Comparison of ENCODE assay signal across 9 cellular contexts in the genomic region with DNA sequence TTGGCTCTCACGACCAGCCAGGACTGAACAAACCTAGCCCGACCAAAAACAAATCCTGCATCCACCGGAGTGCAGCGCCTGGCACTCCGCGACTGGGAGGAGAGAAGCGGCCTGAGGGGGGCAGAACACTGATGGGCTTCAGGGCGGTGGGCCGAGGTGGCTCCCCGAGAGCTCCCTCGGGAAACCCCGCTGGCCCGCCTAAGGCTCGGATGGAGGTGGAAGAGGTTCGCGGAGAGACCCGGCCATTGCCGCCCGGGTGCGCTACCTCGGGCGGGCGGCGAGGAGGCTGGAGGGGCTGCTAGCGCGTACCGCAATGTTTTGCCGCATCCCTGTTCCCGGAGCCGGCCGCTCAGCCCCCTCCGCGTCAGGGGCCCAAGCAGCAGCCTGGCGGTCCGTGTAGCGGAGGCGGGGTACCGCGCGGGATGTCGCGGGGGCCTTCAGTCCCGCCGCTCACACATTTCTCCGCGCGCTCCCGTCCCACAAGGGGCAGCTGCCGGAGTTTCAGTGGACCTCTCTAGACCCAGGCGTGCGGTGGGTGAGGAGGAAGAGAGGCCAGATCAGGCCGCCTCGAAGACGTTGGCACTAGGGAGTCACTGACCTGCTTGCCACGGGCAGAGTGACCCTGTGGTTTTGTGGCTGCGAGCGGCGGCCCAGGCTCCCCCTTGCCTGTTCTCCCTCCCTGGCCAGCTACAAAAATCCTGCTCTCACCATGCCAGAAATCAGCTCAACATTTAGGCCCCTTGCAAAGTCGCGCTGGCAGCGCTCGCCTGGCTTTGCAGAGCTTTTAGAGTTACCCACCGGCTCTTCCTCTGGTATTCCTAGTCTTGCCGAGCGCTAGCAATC. TPM values are rescaled to one million over a fixed set of nuclear protein-coding genes. Genes with fewer than 3 reads are reported as not detected.
DNase-seq lines count a peak whose midpoint lies in the region; TF ChIP-seq lines count a peak whose summit lies in the region.
"Had no signal": no experiment of that assay in that cellular context is flagged by ENCODE, and none has a peak within 500 bp of the region (broad histone marks: within the 10 kb centered on the region; RNA-seq: fewer than 3 reads in every experiment).

No MANE protein-coding gene starts in this region.

- H3K27ac ChIP-seq in mesenchymal stem cell (ENCODE audit: low read length, poor library complexity, severe bottlenecking): peak overlapping the region; percentile 44
- no peak overlapping the region for H3K27ac ChIP-seq in subcutaneous abdominal adipose tissue (ENCODE audit: low read depth, low read length)
- no peak overlapping the region for H3K27ac ChIP-seq in GM23248

- no peak overlapping the region for H2BK120ac ChIP-seq in mesenchymal stem cell (ENCODE audit: low read depth, low read length)

- no peak overlapping the region for H3K23ac ChIP-seq in mesenchymal stem cell (ENCODE audit: low read length in 2 of 2)

- H3K4me1 ChIP-seq in mesenchymal stem cell (ENCODE audit: control insufficient read depth, insufficient read depth, low read depth, low read length) (no peaks in the 10 kb centered on the region), subcutaneous abdominal adipose tissue (ENCODE audit: control insufficient read depth in 5 of 5, insufficient read depth in 5 of 5, low read length in 5 of 5) (peaks cover 0 to 22% (median 18%) of the 10 kb centered on the region in 5 donors), GM23248 (ENCODE audit: insufficient read depth) (no peaks in the 10 kb centered on the region)

- DNase-seq in NCI-H1092 (lab: John Stamatoyannopoulos, UW): peak; percentile 42
- peak in 1 of 2 donors; percentile 8 for DNase-seq in cardiac fibroblast (ENCODE audit: low read depth in 2 of 2)
- DNase-seq in mesenchymal stem cell: peak; percentile 29
- no peak for DNase-seq in stimulated activated CD4-positive, alpha-beta T cell treated with anti-CD3 and anti-CD28 coated beads, Interleukin-1b, Interleukin-23, amount 100 ng/mL, for 48 hours
- no peak for DNase-seq in central memory CD4-positive, alpha-beta T cell
- no peak for DNase-seq in GM23248
- DNase-seq: activated CD4-positive, alpha-beta T cell treated with anti-CD3 and anti-CD28 coated beads, Interleukin-2, amount 10 ng/mL, durations not matched to agents 7 days and 5 days; left colon had no signal

- TF ChIP-seq CTCF in cardiac fibroblast (IDR thresholded peaks at IDR 0.05; ENCODE audit: low read depth, low read length): no peak

- H4K20me1 ChIP-seq in GM23248 (ENCODE audit: insufficient read depth): no peaks in the 10 kb centered on the region

- peak overlapping the region; percentile 77 for H3K4me2 ChIP-seq in mesenchymal stem cell (ENCODE audit: low read length, poor library complexity, severe bottlenecking)
- no peak overlapping the region for H3K4me2 ChIP-seq in GM23248 (ENCODE audit: unreplicated experiment)

- peak overlapping the region; percentile 83 for H3K9ac ChIP-seq in mesenchymal stem cell (ENCODE audit: low read length)
- H3K9ac ChIP-seq in subcutaneous abdominal adipose tissue (ENCODE audit: low read length in 5 of 5): peak overlapping the region in 1 of 5 donors; percentile 13
- H3K9ac ChIP-seq in GM23248: no peak overlapping the region

- H2AFZ ChIP-seq in mesenchymal stem cell (ENCODE audit: low read depth, low read length): peak overlapping the region; percentile 56
- no peak overlapping the region for H2AFZ ChIP-seq in GM23248

- H3K9me2 ChIP-seq in GM23248 (ENCODE audit: insufficient read depth): no peaks in the 10 kb centered on the region

- H2BK12ac ChIP-seq in mesenchymal stem cell (ENCODE audit: low read length in 2 of 2): no peak overlapping the region

- H3K4me3 ChIP-seq in cardiac fibroblast (replicated peaks in 1 of 2; ENCODE audit: low read depth in 2 of 2, low read length in 2 of 2) (peak overlapping the region; percentile 36 to 63), mesenchymal stem cell (ENCODE audit: insufficient read depth in 1 of 2, low read depth in 1 of 2, low read length in 2 of 2) (peak overlapping the region; percentile 64 to 78), subcutaneous abdominal adipose tissue (ENCODE audit: low read depth in 1 of 5, low read length in 5 of 5) (peak overlapping the region; percentile 52 to 63 (median 59)), GM23248 (no peak overlapping the region)

- no peak overlapping the region for H3K14ac ChIP-seq in mesenchymal stem cell (ENCODE audit: low read length in 2 of 2)

- no peak overlapping the region for H2AK5ac ChIP-seq in mesenchymal stem cell (ENCODE audit: low read length, severe bottlenecking)

- no peaks in the 10 kb centered on the region for H3F3A ChIP-seq in GM23248 (ENCODE audit: insufficient read depth)

- H3K79me2 ChIP-seq in GM23248 (ENCODE audit: insufficient read depth): no peaks in the 10 kb centered on the region

- H3K79me1 ChIP-seq in mesenchymal stem cell (replicated peaks; ENCODE audit: low read length, poor library complexity, severe bottlenecking): peaks cover 2% of the 10 kb centered on the region

- peak overlapping the region; percentile 50 for H4K91ac ChIP-seq in mesenchymal stem cell (ENCODE audit: low read length)

- no peak overlapping the region for H2BK15ac ChIP-seq in mesenchymal stem cell (ENCODE audit: low read depth, poor library complexity, severe bottlenecking)

- H3K9me3 ChIP-seq in mesenchymal stem cell (ENCODE audit: control insufficient read depth, low read length): no peaks in the 10 kb centered on the region
- H3K9me3 ChIP-seq in subcutaneous abdominal adipose tissue (ENCODE audit: control insufficient read depth in 5 of 5, low read length in 5 of 5): no peaks in the 10 kb centered on the region
- H3K9me3 ChIP-seq in GM23248 (ENCODE audit: low read depth): no peaks in the 10 kb centered on the region

- H4K8ac ChIP-seq in mesenchymal stem cell (ENCODE audit: low read length): no peak overlapping the region

- peak overlapping the region; percentile 21 to 49 for H3K18ac ChIP-seq in mesenchymal stem cell (ENCODE audit: low read depth in 1 of 2, low read length in 2 of 2)

- H2BK5ac ChIP-seq in mesenchymal stem cell (ENCODE audit: low read depth, low read length, poor library complexity, severe bottlenecking): peak overlapping the region; percentile 19

- peak overlapping the region in 1 of 2 experiments; percentile 73 for H3K4ac ChIP-seq in mesenchymal stem cell (ENCODE audit: low read depth in 1 of 2, low read length in 2 of 2)

- WGBS in mesenchymal stem cell: 0% methylated on average over 22 of the region's 65 CpGs
- 1 to 3% methylated on average over 18 to 46 of the region's 65 CpGs for WGBS in GM23248 (ENCODE audit: low coverage in 1 of 2, low lambda C conversion rate in 2 of 2, missing lambda C conversion rate in 2 of 2), 2 experiments

- H3K36me3 ChIP-seq in mesenchymal stem cell (ENCODE audit: control insufficient read depth in 1 of 2, insufficient read depth in 2 of 2, low read depth in 1 of 2, low read length in 2 of 2) (no peaks in the 10 kb centered on the region), subcutaneous abdominal adipose tissue (ENCODE audit: control insufficient read depth in 5 of 5, insufficient read depth in 5 of 5, low read length in 5 of 5) (no peaks in the 10 kb centered on the region), GM23248 (ENCODE audit: low read depth) (no peaks in the 10 kb centered on the region)

- H3K27me3 ChIP-seq in mesenchymal stem cell (ENCODE audit: control insufficient read depth in 1 of 2, insufficient read depth in 1 of 2, low read length in 2 of 2) (no peaks in the 10 kb centered on the region), subcutaneous abdominal adipose tissue (ENCODE audit: control insufficient read depth in 5 of 5, insufficient read depth in 4 of 5, low read length in 5 of 5) (peaks cover 3 to 24% (median 11%) of the 10 kb centered on the region in 5 donors), GM23248 (replicated peaks; ENCODE audit: insufficient read depth) (no peaks in the 10 kb centered on the region)

- in situ Hi-C loops in GM23248 (cut with MboI): no loop called here

RNA-seq across cellular contexts. Expression of a gene that starts 2.1 kb away (rescaled TPM):
- polyA plus RNA-seq in mesenchymal stem cell (2013, experiment 1 of 2): 11.7 TPM
- polyA plus RNA-seq in mesenchymal stem cell (2013, experiment 2 of 2): 11.8 TPM
- not detected in 2 replicates for total RNA-seq in GM23248 (2014; rRNA removed; shearing (Covaris generic))
- polyA plus RNA-seq in GM23248 (2016; fragmentation: Nextera tagmentation; extraction: Ambion mirVana): not detected in 2 replicates
- total RNA-seq: activated CD4-positive, alpha-beta T cell treated with anti-CD3 and anti-CD28 coated beads, Interleukin-2, amount 10 ng/mL, durations not matched to agents 7 days and 5 days had no signal

Comparison
In these comparisons a context has a peak if more than half of its experiments do, and no peak if none do; other contexts are left out.
1. DNase-seq: peak in NCI-H1092 (single experiment) and mesenchymal stem cell (single experiment); none in stimulated activated CD4-positive, alpha-beta T cell treated with anti-CD3 and anti-CD28 coated beads, Interleukin-1b, Interleukin-23, amount 100 ng/mL, for 48 hours (single experiment), central memory CD4-positive, alpha-beta T cell (single experiment) and GM23248 (single experiment).